15 cellular contexts compared by ENCODE assay signal in genomic region chr5:137254695-137255094, GRCh38.
A peak's percentile ranks its signal among the peaks of the same experiment; 100 is the strongest.
DNase-seq lines count a peak whose midpoint lies in the region; ATAC-seq and TF ChIP-seq lines count a peak whose summit lies in the region.
"Had no signal": no experiment of that assay in that cellular context is flagged by ENCODE, and none has a peak within 500 bp of the region (broad histone marks: within the 10 kb centered on the region; RNA-seq: fewer than 3 reads in every experiment).

No MANE protein-coding gene starts in this region.

- H3K4me1 ChIP-seq in ovary (ENCODE audit: insufficient read depth), result no peaks in the 10 kb centered on the region
- H3K4me1 ChIP-seq in aorta (ENCODE audit: control insufficient read depth in 1 of 2, insufficient read depth in 2 of 2, low read length in 2 of 2), result peaks cover 0 to 5% of the 10 kb centered on the region in 2 donors
- H3K4me1 ChIP-seq: HAP-1 had no signal

- H3K9me3 ChIP-seq in ovary (no peaks in the 10 kb centered on the region), aorta (ENCODE audit: control insufficient read depth, low read length) (no peaks in the 10 kb centered on the region)
- H3K9me3 ChIP-seq: HAP-1 had no signal

- H3K4me3 ChIP-seq in fibroblast of villous mesenchyme (ENCODE audit: low read depth, low read length) (no peak overlapping the region), ovary (no peak overlapping the region), aorta (ENCODE audit: low read length in 2 of 2) (no peak overlapping the region)
- H3K4me3 ChIP-seq: HAP-1 had no signal

- ATAC-seq in aorta (ENCODE audit: low FRiP score), result peak; percentile 56
- ATAC-seq in GM18861 (IDR thresholded peaks at IDR 0.05; ENCODE audit: unreplicated experiment), result no peak
- ATAC-seq in omental fat pad (ENCODE audit: low FRiP score), result no peak

- intact Hi-C loops in ovary (cut with DNase I) (no loop called here), aorta (cut with DNase I) (no loop called here)

- DNase-seq in NCI-H2171 treated with DMSO at 0.1 percent for 48 hours (lab: John Stamatoyannopoulos, UW) (peak; percentile 11), NCI-H2171 (lab: John Stamatoyannopoulos, UW) (no peak), fibroblast of villous mesenchyme (ENCODE audit: low read depth) (peak; percentile 16), ovary (no peak), aorta (no peak), RPMI8226 (no peak), omental fat pad (ENCODE audit: low spot score) (no peak)
- DNase-seq: 8988T; activated CD4-positive, alpha-beta T cell treated with anti-CD3 and anti-CD28 coated beads, Interleukin-2, amount 10 ng/mL, durations not matched to agents 24 days and 14 days; CD4-positive, CD25-positive, alpha-beta regulatory T cell; central memory CD4-positive, alpha-beta T cell; NCI-H1930; NCI-H510A treated with DMSO at 0.1 percent for 48 hours had no signal

- H3K36me3 ChIP-seq in ovary (no peaks in the 10 kb centered on the region), aorta (ENCODE audit: control insufficient read depth in 1 of 2, insufficient read depth in 2 of 2, low read length in 1 of 2) (no peaks in the 10 kb centered on the region)
- H3K36me3 ChIP-seq: HAP-1 had no signal

- no peak for TF ChIP-seq POLR2A in ovary (IDR thresholded peaks at IDR 0.05)

- TF ChIP-seq EP300 in ovary (IDR thresholded peaks at IDR 0.05), result peak; percentile 86

- no peak for TF ChIP-seq CTCF in fibroblast of villous mesenchyme (IDR thresholded peaks at IDR 0.05; ENCODE audit: insufficient read depth, low read depth, low read length)
- TF ChIP-seq CTCF in ovary (IDR thresholded peaks at IDR 0.05), result no peak
- no peak for TF ChIP-seq CTCF in omental fat pad (IDR thresholded peaks at IDR 0.05)

- no peak overlapping the region for H3K27ac ChIP-seq in ovary
- H3K27ac ChIP-seq in aorta (ENCODE audit: low read depth in 1 of 2, low read length in 2 of 2), result no peak overlapping the region

- H3K27me3 ChIP-seq in ovary (no peaks in the 10 kb centered on the region), aorta (ENCODE audit: control insufficient read depth in 1 of 2, insufficient read depth in 2 of 2, low read length in 1 of 2) (no peaks in the 10 kb centered on the region)

- 23 to 41% (median 29%) methylated on average over 2 of the region's 2 CpGs for WGBS in ovary, 3 donors
- WGBS in aorta, 2 donors, result 58 to 62% methylated on average over 2 of the region's 2 CpGs

Comparison
In these comparisons a context has a peak if more than half of its experiments do, and no peak if none do; other contexts are left out.
1. DNase-seq: peak in NCI-H2171 treated with DMSO at 0.1 percent for 48 hours (single experiment) and fibroblast of villous mesenchyme (single experiment); none in NCI-H2171 (single experiment), ovary (0 of 5), aorta (0 of 2), RPMI8226 (single experiment) and omental fat pad (single experiment).